In the genomic region with DNA sequence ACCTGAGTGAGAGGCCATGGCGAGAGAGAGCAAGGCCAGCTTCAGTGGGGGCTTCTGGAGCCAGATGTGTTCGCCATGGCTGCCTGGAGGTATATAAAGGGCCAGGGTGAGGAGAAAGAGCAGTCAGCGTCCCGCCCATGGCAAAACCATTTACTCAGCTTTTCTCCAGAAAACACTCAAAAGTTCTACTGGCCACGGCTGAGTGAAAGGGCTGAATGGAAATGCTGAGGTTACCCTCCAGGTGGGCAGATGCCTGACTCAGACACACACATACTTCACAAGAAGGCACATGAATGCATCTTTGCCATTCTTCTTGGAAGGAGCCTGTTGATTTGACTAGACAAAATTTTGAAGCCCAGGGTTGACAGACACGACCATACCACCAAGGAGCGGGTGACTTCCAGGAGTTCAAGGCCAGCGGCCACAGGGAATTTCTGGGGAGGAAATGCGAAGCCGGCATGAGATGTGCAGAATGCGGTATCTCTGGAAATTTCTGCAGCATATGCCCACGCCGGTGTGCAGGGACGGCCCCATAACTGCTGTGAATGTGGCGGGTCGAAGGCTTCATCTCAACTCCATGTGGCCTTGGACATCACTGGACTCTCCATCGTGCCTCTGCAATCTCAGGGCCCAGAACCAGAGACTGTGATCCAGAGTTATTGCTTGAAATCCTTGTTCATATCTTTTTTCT, we compare ENCODE assay signal across 34 cellular contexts. TPM values are rescaled to one million over a fixed set of nuclear protein-coding genes. Genes with fewer than 3 reads are reported as not detected.
A peak's percentile ranks its signal among the peaks of the same experiment; 100 is the strongest.
DNase-seq lines count a peak whose midpoint lies in the region; ATAC-seq, FAIRE-seq and TF ChIP-seq lines count a peak whose summit lies in the region.
"Had no signal": no experiment of that assay in that cellular context is flagged by ENCODE, and none has a peak within 500 bp of the region (broad histone marks: within the 10 kb centered on the region; RNA-seq: fewer than 3 reads in every experiment).

A gene (minus strand): TSS at position 67 of the 691 bp plus-strand sequence. CDS start 49 bp downstream, at position 18.

- no peak for TF ChIP-seq POLR2A in H1 (IDR thresholded peaks at IDR 0.05; ENCODE audit: control extremely low read depth in 1 of 2, low read depth in 2 of 2, low read length in 2 of 2)

- H4K91ac ChIP-seq in H1 (replicated peaks; ENCODE audit: insufficient read length, low read length): no peak within 1 kb of the TSS

- POLR2A ChIA-PET in H1 (lab: Charles Lee; ENCODE audit: partially characterized antibody): no interaction called here

- no peaks in the 10 kb centered on the region for H3K36me3 ChIP-seq in H1 (ENCODE audit: control insufficient read depth in 2 of 4, insufficient read depth in 4 of 4, low read length in 3 of 4)
- H3K36me3 ChIP-seq: left ventricle myocardium inferior had no signal

- no peak for TF ChIP-seq EP300 in H1 (IDR thresholded peaks at IDR 0.05; ENCODE audit: borderline replicate concordance in 1 of 2, low read depth in 2 of 2, low read length in 2 of 2)

- H3K79me1 ChIP-seq in H1 (ENCODE audit: low read depth, low read length): no peaks in the 10 kb centered on the region

- CTCF ChIA-PET in H1 (lab: Charles Lee; ENCODE audit: partially characterized antibody): interaction anchor here (0.7 to 3.1 kb wide), 2 partner anchors 17 to 19 kb away, joined by 3 to 17 read pairs; no protein-coding TSS in a partner anchor

- H3K27me3 ChIP-seq in H1 (replicated peaks in 1 of 4; ENCODE audit: control insufficient read depth in 3 of 4, extremely low read depth in 1 of 4, insufficient read depth in 3 of 4, low read length in 3 of 4) (peaks cover 0 to 3% (median 0%) of the 10 kb centered on the region in 4 experiments; a peak in 1 of 7 replicates), right cardiac atrium (ENCODE audit: control insufficient read depth, insufficient read depth) (no peaks in the 10 kb centered on the region)
- H3K27me3 ChIP-seq: testis had no signal

- H3K9ac ChIP-seq in H1 (replicated peaks in 1 of 4; ENCODE audit: extremely low read depth in 1 of 4, low read depth in 3 of 4, low read length in 3 of 4): no peak within 1 kb of the TSS
- H3K9ac ChIP-seq: parathyroid adenoma had no signal

- no peak within 1 kb of the TSS for H2AFZ ChIP-seq in H1 (ENCODE audit: low read length)
- H2AFZ ChIP-seq: parathyroid adenoma had no signal

- H4K20me1 ChIP-seq in H1 (replicated peaks in 1 of 2; ENCODE audit: control insufficient read depth in 1 of 2, insufficient read depth in 2 of 2, low read length in 2 of 2): no peaks in the 10 kb centered on the region

- no peak within 1 kb of the TSS for H3K23ac ChIP-seq in H1 (ENCODE audit: insufficient read length)

- H2BK20ac ChIP-seq in H1 (ENCODE audit: low read length): no peak within 1 kb of the TSS

- H3K4me1 ChIP-seq in H1 (replicated peaks in 1 of 4; ENCODE audit: control insufficient read depth in 3 of 4, insufficient read depth in 4 of 4, low read length in 3 of 4): no peaks in the 10 kb centered on the region
- no peaks in the 10 kb centered on the region for H3K4me1 ChIP-seq in right cardiac atrium (ENCODE audit: control insufficient read depth, insufficient read depth, low read length)
- H3K4me1 ChIP-seq: left ventricle myocardium inferior, parathyroid adenoma, testis had no signal

- WGBS in H1 (ENCODE audit: extremely low coverage in 1 of 2, insufficient coverage in 1 of 2, insufficient read length in 1 of 2, insufficient replicate concordance in 2 of 2, low coverage in 1 of 2, low lambda C conversion rate in 2 of 2, missing lambda C conversion rate in 1 of 2), 2 experiments: 94% methylated on average over 17 of the region's 17 CpGs; no CpG with 5 or more reads in 1 of the 2 experiments
- 92% methylated on average over 17 of the region's 17 CpGs for WGBS in right cardiac atrium

- no peaks in the 10 kb centered on the region for H3K36me3 Mint-ChIP-seq in stimulated activated naive B cell treated with anti-CD40 and anti-IgM and Interleukin-4, amounts not matched to agents 10 μg/mL and 1 μg/mL and 100 μg/mL, for 72 hours
- H3K36me3 Mint-ChIP-seq: brain; stimulated activated memory B cell treated with anti-CD40 and anti-IgM and Interleukin-4, amounts not matched to agents 10 μg/mL and 1 μg/mL and 100 μg/mL, for 72 hours had no signal

- H3K4me1 Mint-ChIP-seq in stimulated activated naive B cell treated with anti-CD40 and anti-IgM and Interleukin-4, amounts not matched to agents 10 μg/mL and 1 μg/mL and 100 μg/mL, for 72 hours: no peaks in the 10 kb centered on the region
- H3K4me1 Mint-ChIP-seq: brain; stimulated activated memory B cell treated with anti-CD40 and anti-IgM and Interleukin-4, amounts not matched to agents 10 μg/mL and 1 μg/mL and 100 μg/mL, for 72 hours had no signal

- H3K4me3 ChIP-seq in H1 (ENCODE audit: extremely low read depth in 1 of 4, insufficient read depth in 2 of 4, low read depth in 3 of 4, low read length in 4 of 4): no peak within 1 kb of the TSS
- no peak within 1 kb of the TSS for H3K4me3 ChIP-seq in right cardiac atrium (ENCODE audit: low read length)
- H3K4me3 ChIP-seq: left ventricle myocardium inferior, skin epidermis, testis had no signal

- no peak within 1 kb of the TSS for H2AK5ac ChIP-seq in H1 (ENCODE audit: low read depth, low read length)

- TF ChIP-seq CTCF in H1 (IDR thresholded peaks at IDR 0.05; ENCODE audit: control extremely low read depth in 1 of 3, insufficient read depth in 1 of 3, low read depth in 1 of 3, low read length in 3 of 3) (no peak), GM13977 (IDR thresholded peaks at IDR 0.05; ENCODE audit: extremely low read depth, insufficient read depth, missing control alignments) (no peak)

- intact Hi-C loops in right cardiac atrium (cut with DNase I): no loop called here

- H2BK5ac ChIP-seq in H1 (ENCODE audit: low read depth, low read length): no peak within 1 kb of the TSS

- no peak within 1 kb of the TSS for H3K27ac ChIP-seq in H1 (ENCODE audit: low read depth, low read length)
- no peak within 1 kb of the TSS for H3K27ac ChIP-seq in right cardiac atrium (ENCODE audit: low read length)
- H3K27ac ChIP-seq: left ventricle myocardium inferior, parathyroid adenoma, skin epidermis, testis had no signal

- peak within 1 kb of the TSS; percentile 66; the same call in 1 of the 2 replicates for H4K8ac ChIP-seq in H1 (ENCODE audit: extremely low read depth, insufficient read depth, low read length)

- TF ChIP-seq RAD21 in H1 (IDR thresholded peaks at IDR 0.05 in 1 of 2, conservative IDR thresholded peaks at IDR 0.05 in 1 of 2; ENCODE audit: low read depth in 2 of 2, low read length in 2 of 2): no peak

- FAIRE-seq in H1 (lab: Jason Lieb, UNC): no peak
- FAIRE-seq: A204.1, HepG2, keratinocyte had no signal

- H3K9me3 ChIP-seq in H1 (ENCODE audit: insufficient read depth in 2 of 2, low read depth in 1 of 2, low read length in 1 of 2): no peaks in the 10 kb centered on the region
- no peaks in the 10 kb centered on the region for H3K9me3 ChIP-seq in right cardiac atrium (ENCODE audit: control insufficient read depth, low read length)
- H3K9me3 ChIP-seq: left ventricle myocardium inferior, testis had no signal

- H3K23me2 ChIP-seq in H1 (ENCODE audit: low read depth, low read length): no peaks in the 10 kb centered on the region; the same call in 1 of the 2 replicates

- no peak within 1 kb of the TSS for H3K18ac ChIP-seq in H1 (ENCODE audit: extremely low read depth, low read length)

- H3K27ac Mint-ChIP-seq in stimulated activated naive B cell treated with anti-CD40 and anti-IgM and Interleukin-4, amounts not matched to agents 10 μg/mL and 1 μg/mL and 100 μg/mL, for 72 hours: no peak within 1 kb of the TSS
- H3K27ac Mint-ChIP-seq: brain; CD4-positive, alpha-beta T cell; dendritic cell treated with granulocyte-macrophage colony-stimulating factor and Interleukin-4, amounts not matched to agents 40 ng/mL and 50 ng/mL, for 4 days; stimulated activated memory B cell treated with anti-CD40 and anti-IgM and Interleukin-4, amounts not matched to agents 10 μg/mL and 1 μg/mL and 100 μg/mL, for 72 hours had no signal

- H3K4ac ChIP-seq in H1 (replicated peaks; ENCODE audit: insufficient read length, low read depth, low read length): no peak within 1 kb of the TSS

- no peak within 1 kb of the TSS for H4K5ac ChIP-seq in H1 (ENCODE audit: insufficient read length, low read depth, low read length)

- peak; percentile 31 to 69 for ATAC-seq in stimulated activated naive B cell treated with anti-CD40 and anti-IgM and Interleukin-4, amounts not matched to agents 10 μg/mL and 1 μg/mL and 100 μg/mL, for 72 hours (replicated peaks)
- no peak for ATAC-seq in right cardiac atrium
- ATAC-seq: HepG2; Panc1; stimulated activated memory B cell treated with anti-CD40 and anti-IgM and Interleukin-4, amounts not matched to agents 10 μg/mL and 1 μg/mL and 100 μg/mL, for 72 hours had no signal

- H2BK12ac ChIP-seq in H1 (ENCODE audit: low read depth, low read length): no peak within 1 kb of the TSS

- H3K27me3 Mint-ChIP-seq in stimulated activated naive B cell treated with anti-CD40 and anti-IgM and Interleukin-4, amounts not matched to agents 10 μg/mL and 1 μg/mL and 100 μg/mL, for 72 hours: peaks cover 1 to 15% of the 10 kb centered on the region in 2 donors
- H3K27me3 Mint-ChIP-seq: CD4-positive, alpha-beta T cell had no signal

- H2BK120ac ChIP-seq in H1 (replicated peaks; ENCODE audit: low read depth, low read length): no peak within 1 kb of the TSS

- H3K79me2 ChIP-seq in H1 (ENCODE audit: control insufficient read depth in 1 of 2, insufficient read depth in 2 of 2, low read length in 2 of 2): no peaks in the 10 kb centered on the region
- H3K79me2 ChIP-seq: parathyroid adenoma had no signal

- no peak within 1 kb of the TSS for H3K4me3 Mint-ChIP-seq in stimulated activated naive B cell treated with anti-CD40 and anti-IgM and Interleukin-4, amounts not matched to agents 10 μg/mL and 1 μg/mL and 100 μg/mL, for 72 hours
- H3K4me3 Mint-ChIP-seq: brain; CD4-positive, alpha-beta T cell; dendritic cell treated with granulocyte-macrophage colony-stimulating factor and Interleukin-4, amounts not matched to agents 40 ng/mL and 50 ng/mL, for 4 days; stimulated activated memory B cell treated with anti-CD40 and anti-IgM and Interleukin-4, amounts not matched to agents 10 μg/mL and 1 μg/mL and 100 μg/mL, for 72 hours had no signal

- no peak within 1 kb of the TSS for H3K56ac ChIP-seq in H1 (replicated peaks; ENCODE audit: insufficient read length, low read depth, low read length)

- H2BK15ac ChIP-seq in H1 (ENCODE audit: low read length): no peak within 1 kb of the TSS

- peak; percentile 67 for DNase-seq in activated CD4-positive, alpha-beta T cell treated with anti-CD3 and anti-CD28 coated beads for 48 hours
- no peak for DNase-seq in activated CD4-positive, alpha-beta T cell treated with anti-CD3 and anti-CD28 coated beads for 4 hours
- DNase-seq in stimulated activated CD4-positive, alpha-beta T cell treated with anti-CD3 and anti-CD28 coated beads, Interleukin-1b, Interleukin-23, amount 100 ng/mL, for 48 hours: peak; percentile 58
- DNase-seq in stimulated activated CD4-positive, alpha-beta T cell treated with anti-CD3 and anti-CD28 coated beads, Interleukin-12 subunit alpha, Interleukin-12 subunit beta, amount 100 ng/mL, for 4 hours: no peak
- DNase-seq in H1 (ENCODE audit: low read depth in 1 of 2, low spot score in 2 of 2): no peak
- no peak for DNase-seq in stimulated activated naive B cell treated with anti-CD40 and anti-IgM and Interleukin-4, amounts not matched to agents 10 μg/mL and 1 μg/mL and 100 μg/mL, for 72 hours
- no peak for DNase-seq in right cardiac atrium
- no peak for DNase-seq in GM13977 (ENCODE audit: low spot score)
- DNase-seq: activated naive CD4-positive, alpha-beta T cell; CD4-positive, alpha-beta T cell; head of caudate nucleus; left ventricle myocardium inferior; mesenchymal stem cell; NCI-H1417 treated with DMSO at 0.1 percent for 48 hours; NCI-H2081; NCI-H345; NCI-H748 treated with DMSO at 0.1 percent for 48 hours; retina; SHP77 treated with DMSO at 0.1 percent for 48 hours; testis had no signal

- in situ Hi-C loops in GM13977 (cut with MboI; ENCODE audit: low pct_unique_long_range_greater_than_20kb, low sequenced_read_pairs, unreplicated experiment): no loop called here

- no peak within 1 kb of the TSS for H3K14ac ChIP-seq in H1 (ENCODE audit: insufficient read length)

- H3K9me3 Mint-ChIP-seq in stimulated activated naive B cell treated with anti-CD40 and anti-IgM and Interleukin-4, amounts not matched to agents 10 μg/mL and 1 μg/mL and 100 μg/mL, for 72 hours: no peaks in the 10 kb centered on the region
- H3K9me3 Mint-ChIP-seq: CD4-positive, alpha-beta T cell; dendritic cell treated with granulocyte-macrophage colony-stimulating factor and Interleukin-4, amounts not matched to agents 40 ng/mL and 50 ng/mL, for 4 days had no signal

- H3K4me2 ChIP-seq in H1 (ENCODE audit: insufficient read depth in 1 of 2, low read depth in 2 of 2, low read length in 2 of 2): no peak within 1 kb of the TSS

RNA-seq across cellular contexts. Expression of the gene that starts here (rescaled TPM):
- not detected in 2 replicates for total RNA-seq in H1 (2021; fragmentation: NEBNext Ultra II Directional; extraction: Animal tissue kit (Norgen Biotek cat#: 25700))
- polyA plus RNA-seq in H1 (2011; rRNA removed): not detected in 2 replicates
- not detected for polyA plus RNA-seq in H1 (2011; cell fraction: cytosol; rRNA removed)
- not detected for polyA plus RNA-seq in H1 (2011; cell fraction: nucleus; rRNA removed)
- not detected in 4 replicates for polyA plus RNA-seq in H1 (2012, experiment 1 of 2)
- not detected for polyA plus RNA-seq in H1 (2012, experiment 2 of 2)
- not detected for polyA plus RNA-seq in H1 (2013, experiment 1 of 2)
- polyA plus RNA-seq in H1 (2013, experiment 2 of 2): not detected
- polyA minus RNA-seq in H1 (2011; rRNA and poly(A)+ RNA removed): not detected in 2 replicates
- not detected for polyA minus RNA-seq in H1 (2011; cell fraction: cytosol; rRNA and poly(A)+ RNA removed)
- not detected for polyA minus RNA-seq in H1 (2011; cell fraction: nucleus; rRNA and poly(A)+ RNA removed)
- not detected for total RNA-seq in right cardiac atrium
- polyA plus RNA-seq in right cardiac atrium: not detected
- total RNA-seq: CD4-positive, alpha-beta T cell; fibroblast of villous mesenchyme; HepG2; left ventricle myocardium inferior; T-helper 2 cell treated with Interferon-gamma antibody and Interleukin-4, amounts not matched to agents 100 ng/mL and 5 ng/mL, for 36 hours; testis; urinary bladder had no signal
- polyA plus RNA-seq: esophagus, HepG2, keratinocyte, neural cell, urinary bladder had no signal

Comparison
In these comparisons a context has a peak if more than half of its experiments do, and no peak if none do; other contexts are left out.
1. DNase-seq: peak in activated CD4-positive, alpha-beta T cell treated with anti-CD3 and anti-CD28 coated beads for 48 hours (single experiment) and stimulated activated CD4-positive, alpha-beta T cell treated with anti-CD3 and anti-CD28 coated beads, Interleukin-1b, Interleukin-23, amount 100 ng/mL, for 48 hours (single experiment); none in activated CD4-positive, alpha-beta T cell treated with anti-CD3 and anti-CD28 coated beads for 4 hours (0 of 2), stimulated activated CD4-positive, alpha-beta T cell treated with anti-CD3 and anti-CD28 coated beads, Interleukin-12 subunit alpha, Interleukin-12 subunit beta, amount 100 ng/mL, for 4 hours (single experiment), H1 (0 of 2), stimulated activated naive B cell treated with anti-CD40 and anti-IgM and Interleukin-4, amounts not matched to agents 10 μg/mL and 1 μg/mL and 100 μg/mL, for 72 hours (single experiment), right cardiac atrium (0 of 3) and GM13977 (single experiment).
2. ATAC-seq: peak in stimulated activated naive B cell treated with anti-CD40 and anti-IgM and Interleukin-4, amounts not matched to agents 10 μg/mL and 1 μg/mL and 100 μg/mL, for 72 hours (2 of 2); none in right cardiac atrium (0 of 2).